16 cellular contexts compared by ENCODE assay signal in genomic region chr17:14310584-14310983, GRCh38. TPM values are rescaled to one million over a fixed set of nuclear protein-coding genes. Genes with fewer than 3 reads are reported as not detected.
A peak's percentile ranks its signal among the peaks of the same experiment; 100 is the strongest.
DNase-seq lines count a peak whose midpoint lies in the region; ATAC-seq, FAIRE-seq and TF ChIP-seq lines count a peak whose summit lies in the region.
"Had no signal": no experiment of that assay in that cellular context is flagged by ENCODE, and none has a peak within 500 bp of the region (broad histone marks: within the 10 kb centered on the region; RNA-seq: fewer than 3 reads in every experiment).

No MANE protein-coding gene starts in this region.

- no peak for TF ChIP-seq POLR2A in breast epithelium (IDR thresholded peaks at IDR 0.05)
- TF ChIP-seq POLR2A in uterus (IDR thresholded peaks at IDR 0.05) = no peak

- BruUV-seq in MCF 10A (replicated peaks; lab: Mats Ljungman, UMichigan) = no TSS peak

- no peak for FAIRE-seq in RCC 7860 (lab: Jason Lieb, UNC)
- FAIRE-seq: endometrium had no signal

- H3K27ac ChIP-seq in breast epithelium (no peak overlapping the region), uterus (no peak overlapping the region)
- H3K27ac ChIP-seq: KMS-11 had no signal

- H3K27me3 ChIP-seq in breast epithelium = peaks cover 0 to 2% of the 10 kb centered on the region in 2 donors
- H3K27me3 ChIP-seq in uterus = peaks cover 4 to 27% of the 10 kb centered on the region in 2 donors
- H3K27me3 ChIP-seq: BE2C had no signal

- H3K9me3 Mint-ChIP-seq in MCF 10A (ENCODE audit: unreplicated experiment) = no peaks in the 10 kb centered on the region
- H3K9me3 Mint-ChIP-seq in activated CD8-positive, alpha-beta memory T cell treated with anti-CD3 and anti-CD28 coated beads, Interleukin-2, amount 10 ng/mL, durations not matched to agents 7 days and 5 days (ENCODE audit: low read depth) = no peaks in the 10 kb centered on the region
- H3K9me3 Mint-ChIP-seq in stimulated activated naive CD8-positive, alpha-beta T cell treated with anti-CD3 and anti-CD28 coated beads, Interleukin-15, amount 100 ng/mL, for 72 hours = no peaks in the 10 kb centered on the region

- intact Hi-C loops in MCF 10A (cut with micrococcal nuclease) = no loop called here
- intact Hi-C loops in breast epithelium (cut with DNase I; ENCODE audit: low total_unique reads) = no loop called here
- intact Hi-C loops in uterus (cut with DNase I; ENCODE audit: low total_unique reads) = no loop called here

- H3K4me3 Mint-ChIP-seq in MCF 10A (ENCODE audit: unreplicated experiment) = peak overlapping the region; percentile 72
- H3K4me3 Mint-ChIP-seq in activated CD8-positive, alpha-beta memory T cell treated with anti-CD3 and anti-CD28 coated beads, Interleukin-2, amount 10 ng/mL, durations not matched to agents 7 days and 5 days = no peak overlapping the region
- peak overlapping the region; percentile 47 to 88 for H3K4me3 Mint-ChIP-seq in stimulated activated naive CD8-positive, alpha-beta T cell treated with anti-CD3 and anti-CD28 coated beads, Interleukin-15, amount 100 ng/mL, for 72 hours

- TF ChIP-seq CTCF in MCF 10A (IDR thresholded peaks at IDR 0.05; ENCODE audit: unreplicated experiment) (no peak), breast epithelium (IDR thresholded peaks at IDR 0.05) (no peak), uterus (IDR thresholded peaks at IDR 0.05) (no peak)

- H3K4me3 ChIP-seq in breast epithelium (peak overlapping the region in 1 of 3 donors; percentile 85), iPS-18c (ENCODE audit: insufficient read depth, low read depth, low read length) (peak overlapping the region; percentile 70), uterus (no peak overlapping the region)

- no peak overlapping the region for H3K27ac Mint-ChIP-seq in MCF 10A (ENCODE audit: low read depth, unreplicated experiment)
- no peak overlapping the region for H3K27ac Mint-ChIP-seq in activated CD8-positive, alpha-beta memory T cell treated with anti-CD3 and anti-CD28 coated beads, Interleukin-2, amount 10 ng/mL, durations not matched to agents 7 days and 5 days
- H3K27ac Mint-ChIP-seq in stimulated activated naive CD8-positive, alpha-beta T cell treated with anti-CD3 and anti-CD28 coated beads, Interleukin-15, amount 100 ng/mL, for 72 hours = no peak overlapping the region

- no peak for ATAC-seq in activated CD8-positive, alpha-beta memory T cell treated with anti-CD3 and anti-CD28 coated beads, Interleukin-2, amount 10 ng/mL, durations not matched to agents 7 days and 5 days
- no peak for ATAC-seq in stimulated activated naive CD8-positive, alpha-beta T cell treated with anti-CD3 and anti-CD28 coated beads, Interleukin-15, amount 100 ng/mL, for 72 hours

- no peaks in the 10 kb centered on the region for H3K4me1 ChIP-seq in breast epithelium
- peaks cover 0 to 6% of the 10 kb centered on the region in 2 donors for H3K4me1 ChIP-seq in uterus
- H3K4me1 ChIP-seq: BE2C had no signal

- H3K4me1 Mint-ChIP-seq in MCF 10A (ENCODE audit: insufficient read depth, unreplicated experiment) = peaks cover 23% of the 10 kb centered on the region
- H3K4me1 Mint-ChIP-seq in activated CD8-positive, alpha-beta memory T cell treated with anti-CD3 and anti-CD28 coated beads, Interleukin-2, amount 10 ng/mL, durations not matched to agents 7 days and 5 days = peaks cover 35% of the 10 kb centered on the region
- peaks cover 68% of the 10 kb centered on the region for H3K4me1 Mint-ChIP-seq in stimulated activated naive CD8-positive, alpha-beta T cell treated with anti-CD3 and anti-CD28 coated beads, Interleukin-15, amount 100 ng/mL, for 72 hours

- no peaks in the 10 kb centered on the region for H3K36me3 ChIP-seq in breast epithelium
- no peaks in the 10 kb centered on the region for H3K36me3 ChIP-seq in uterus
- H3K36me3 ChIP-seq: BE2C had no signal

- DNase-seq in MCF 10A (ENCODE audit: unreplicated experiment) = no peak
- DNase-seq in breast epithelium (ENCODE audit: low spot score in 2 of 2) = no peak
- peak; percentile 31 for DNase-seq in activated CD8-positive, alpha-beta memory T cell treated with anti-CD3 and anti-CD28 coated beads, Interleukin-2, amount 10 ng/mL, durations not matched to agents 7 days and 5 days
- DNase-seq in stimulated activated naive CD8-positive, alpha-beta T cell treated with anti-CD3 and anti-CD28 coated beads, Interleukin-15, amount 100 ng/mL, for 72 hours = no peak
- DNase-seq in kidney tubule cell (ENCODE audit: low spot score) = no peak
- DNase-seq in RCC 7860 (ENCODE audit: low spot score) = no peak
- DNase-seq in uterus = no peak
- DNase-seq: activated CD4-positive, alpha-beta T cell treated with anti-CD3 and anti-CD28 coated beads for 1 hour; BE2C; NCI-H446; nucleus accumbens; stimulated activated CD4-positive, alpha-beta T cell treated with anti-CD3 and anti-CD28 coated beads, Interleukin-2, amount 100 ng/mL, for 48 hours; substantia nigra had no signal

- POLR2A ChIA-PET in MCF 10A (lab: Yijun Ruan, JAX) = no interaction called here

- H3K27me3 Mint-ChIP-seq in MCF 10A (ENCODE audit: insufficient read depth, unreplicated experiment) = no peaks in the 10 kb centered on the region
- peaks cover 4% of the 10 kb centered on the region for H3K27me3 Mint-ChIP-seq in activated CD8-positive, alpha-beta memory T cell treated with anti-CD3 and anti-CD28 coated beads, Interleukin-2, amount 10 ng/mL, durations not matched to agents 7 days and 5 days
- no peaks in the 10 kb centered on the region for H3K27me3 Mint-ChIP-seq in stimulated activated naive CD8-positive, alpha-beta T cell treated with anti-CD3 and anti-CD28 coated beads, Interleukin-15, amount 100 ng/mL, for 72 hours

- CTCF ChIA-PET in MCF 10A (lab: Yijun Ruan, JAX) = no interaction called here
- CTCF ChIA-PET in activated CD8-positive, alpha-beta memory T cell treated with anti-CD3 and anti-CD28 coated beads, Interleukin-2, amount 10 ng/mL, durations not matched to agents 7 days and 5 days (lab: Charles Lee) = no interaction called here

- H3K36me3 Mint-ChIP-seq in MCF 10A (ENCODE audit: insufficient read depth, unreplicated experiment) = peaks cover 6% of the 10 kb centered on the region
- peaks cover 11% of the 10 kb centered on the region for H3K36me3 Mint-ChIP-seq in activated CD8-positive, alpha-beta memory T cell treated with anti-CD3 and anti-CD28 coated beads, Interleukin-2, amount 10 ng/mL, durations not matched to agents 7 days and 5 days

- H3K9me3 ChIP-seq in breast epithelium (no peaks in the 10 kb centered on the region), iPS-18c (ENCODE audit: control insufficient read depth, insufficient read depth, low read length) (no peaks in the 10 kb centered on the region), uterus (no peaks in the 10 kb centered on the region)
- H3K9me3 ChIP-seq: BE2C had no signal

RNA-seq across cellular contexts. Expression of gene HS3ST3B1, which starts 9.7 kb away (rescaled TPM):
- 3.4 and 3.8 TPM in 2 replicates for total RNA-seq in MCF 10A (2022)
- total RNA-seq in breast epithelium = 1 to 10 TPM in 2 of 3 donors, under 1 TPM in 1; 0.96 to 3.6 (median 2.8) TPM
- total RNA-seq in activated CD8-positive, alpha-beta memory T cell treated with anti-CD3 and anti-CD28 coated beads, Interleukin-2, amount 10 ng/mL, durations not matched to agents 7 days and 5 days = 10 to 100 TPM in 1 of 2 experiments, 1 to 10 TPM in 1; 6.9 to 24.9 TPM
- total RNA-seq in uterus = 1 to 10 TPM in 3 of 4 donors, not detected in 1; 1.5 to 5.3 (median 3.1) TPM
